In the genomic region with DNA sequence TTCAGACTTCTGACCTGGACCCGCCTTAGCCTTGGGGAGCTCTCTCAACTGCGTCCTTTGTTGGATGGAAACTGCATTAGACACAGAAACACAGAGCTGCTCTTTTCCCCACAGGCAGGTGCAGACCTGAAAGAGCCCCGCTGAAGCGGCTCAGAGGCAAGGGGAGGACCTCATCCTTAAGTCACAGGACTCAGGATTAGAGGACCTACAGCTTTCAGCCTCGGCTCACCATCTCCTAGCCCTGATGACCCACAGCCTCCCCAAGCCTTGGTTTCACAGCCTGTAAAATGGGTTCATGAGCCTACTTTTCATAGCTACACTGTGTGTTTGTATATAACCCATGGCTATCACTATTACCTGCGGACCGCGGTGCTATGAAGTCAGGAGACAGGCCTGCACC, we compare ENCODE assay signal across 21 cellular contexts. TPM values are rescaled to one million over a fixed set of nuclear protein-coding genes. Genes with fewer than 3 reads are reported as not detected.
A peak's percentile ranks its signal among the peaks of the same experiment; 100 is the strongest.
DNase-seq lines count a peak whose midpoint lies in the region; ATAC-seq and TF ChIP-seq lines count a peak whose summit lies in the region.
"Had no signal": no experiment of that assay in that cellular context is flagged by ENCODE, and none has a peak within 500 bp of the region (broad histone marks: within the 10 kb centered on the region; RNA-seq: fewer than 3 reads in every experiment).

No MANE protein-coding gene starts in this region.

- H3K27ac ChIP-seq in RWPE2 (ENCODE audit: poor library complexity, severe bottlenecking) (no peak overlapping the region), subcutaneous abdominal adipose tissue (ENCODE audit: low read depth, low read length) (peak overlapping the region; percentile 70)

- H3K9ac ChIP-seq in subcutaneous abdominal adipose tissue (ENCODE audit: low read length in 5 of 5), result no peak overlapping the region

- H3K27ac Mint-ChIP-seq in activated T-cell treated with anti-CD3 and anti-CD28 coated beads, Interleukin-2, amount 50 U/mL, for 72 hours, result no peak overlapping the region
- H3K27ac Mint-ChIP-seq: HFFc6, nephron progenitor cell had no signal

- peaks cover 48% of the 10 kb centered on the region for H3K4me1 Mint-ChIP-seq in activated T-cell treated with anti-CD3 and anti-CD28 coated beads, Interleukin-2, amount 50 U/mL, for 72 hours (ENCODE audit: low read depth)

- H3K4me3 ChIP-seq in RWPE2 (ENCODE audit: severe bottlenecking), result no peak overlapping the region
- H3K4me3 ChIP-seq in subcutaneous abdominal adipose tissue (ENCODE audit: low read depth in 1 of 5, low read length in 5 of 5), result no peak overlapping the region

- peaks cover 16% of the 10 kb centered on the region; the same call in 1 of the 2 replicates for H3K36me3 ChIP-seq in RWPE2 (ENCODE audit: low read depth)
- H3K36me3 ChIP-seq in subcutaneous abdominal adipose tissue (ENCODE audit: control insufficient read depth in 5 of 5, insufficient read depth in 5 of 5, low read length in 5 of 5), result no peaks in the 10 kb centered on the region

- ATAC-seq in RWPE2 (ENCODE audit: low read depth) (no peak), left lobe of liver (no peak)
- no peak for ATAC-seq in activated T-cell treated with anti-CD3 and anti-CD28 coated beads, Interleukin-2, amount 50 U/mL, for 72 hours (replicated peaks in 1 of 2)
- ATAC-seq: left cardiac atrium had no signal

- no peak for TF ChIP-seq CTCF in RWPE2 (IDR thresholded peaks at IDR 0.05; ENCODE audit: poor library complexity, severe bottlenecking)

- H3K27me3 Mint-ChIP-seq in activated T-cell treated with anti-CD3 and anti-CD28 coated beads, Interleukin-2, amount 50 U/mL, for 72 hours (ENCODE audit: low read depth), result no peaks in the 10 kb centered on the region
- H3K27me3 Mint-ChIP-seq: type B pancreatic cell had no signal

- H3K27me3 ChIP-seq in RWPE2 (ENCODE audit: insufficient read depth, poor library complexity, severe bottlenecking) (no peaks in the 10 kb centered on the region), subcutaneous abdominal adipose tissue (ENCODE audit: control insufficient read depth in 5 of 5, insufficient read depth in 4 of 5, low read length in 5 of 5) (no peaks in the 10 kb centered on the region)

- DNase-seq in activated CD8-positive, alpha-beta memory T cell treated with anti-CD3 and anti-CD28 coated beads, Interleukin-2, amount 50 U/mL, for 48 hours, result peak; percentile 25
- no peak for DNase-seq in activated CD8-positive, alpha-beta memory T cell treated with anti-CD3 and anti-CD28 coated beads for 24 hours
- DNase-seq in RWPE2 (ENCODE audit: low spot score) (peak; percentile 29), left lobe of liver (ENCODE audit: low spot score) (peak; percentile 35), NCI-H1105 (lab: John Stamatoyannopoulos, UW) (no peak), mucosa of gallbladder (ENCODE audit: low spot score) (no peak)
- DNase-seq in activated T-cell treated with anti-CD3 and anti-CD28 coated beads, Interleukin-2, amount 50 U/mL, for 72 hours, result no peak
- DNase-seq: activated CD4-positive, alpha-beta T cell treated with anti-CD3 and anti-CD28 coated beads for 1 hour; activated effector memory CD4-positive, alpha-beta T cell treated with anti-CD3 and anti-CD28 coated beads, Interleukin-2, amount 50 U/mL, for 16 hours; central memory CD4-positive, alpha-beta T cell; HFFc6; left cardiac atrium; midbrain; NCI-H1436 treated with DMSO at 0.1 percent for 48 hours; NCI-H2171; NCI-H526; nephron progenitor cell; stimulated activated CD4-positive, alpha-beta T cell treated with anti-CD3 and anti-CD28 coated beads, Interleukin-2, amount 100 ng/mL, for 24 hours; stimulated activated naive CD4-positive, alpha-beta T cell treated with Interleukin-2 at 50 U/mL for 16 hours had no signal

- H3K9me3 Mint-ChIP-seq in activated T-cell treated with anti-CD3 and anti-CD28 coated beads, Interleukin-2, amount 50 U/mL, for 72 hours, result no peaks in the 10 kb centered on the region
- H3K9me3 Mint-ChIP-seq: HFFc6, nephron progenitor cell, type B pancreatic cell had no signal

- peaks cover 2 to 6% of the 10 kb centered on the region in 2 donors for H3K36me3 Mint-ChIP-seq in activated T-cell treated with anti-CD3 and anti-CD28 coated beads, Interleukin-2, amount 50 U/mL, for 72 hours (ENCODE audit: insufficient read depth in 2 of 2)

- H3K9me3 ChIP-seq in RWPE2 (ENCODE audit: severe bottlenecking) (no peaks in the 10 kb centered on the region), subcutaneous abdominal adipose tissue (ENCODE audit: control insufficient read depth in 5 of 5, low read length in 5 of 5) (no peaks in the 10 kb centered on the region)

- H3K4me1 ChIP-seq in RWPE2 (ENCODE audit: insufficient read depth, poor library complexity, severe bottlenecking) (peaks cover 16% of the 10 kb centered on the region), subcutaneous abdominal adipose tissue (ENCODE audit: control insufficient read depth in 5 of 5, insufficient read depth in 5 of 5, low read length in 5 of 5) (peaks cover 3 to 28% (median 14%) of the 10 kb centered on the region in 5 donors)

- no peak overlapping the region for H3K4me3 Mint-ChIP-seq in activated T-cell treated with anti-CD3 and anti-CD28 coated beads, Interleukin-2, amount 50 U/mL, for 72 hours
- H3K4me3 Mint-ChIP-seq: HFFc6, nephron progenitor cell, type B pancreatic cell had no signal

RNA-seq across cellular contexts. Expression of a gene that starts 20.0 kb away (rescaled TPM):
- 6.7 TPM for total RNA-seq in left lobe of liver
- total RNA-seq in mucosa of gallbladder, result 30.2 TPM
- 10 to 100 TPM; 26.6 to 32.3 TPM for total RNA-seq in activated T-cell treated with anti-CD3 and anti-CD28 coated beads, Interleukin-2, amount 50 U/mL, for 72 hours

Comparison
In these comparisons a context has a peak if more than half of its experiments do, and no peak if none do; other contexts are left out.
1. DNase-seq: peak in activated CD8-positive, alpha-beta memory T cell treated with anti-CD3 and anti-CD28 coated beads, Interleukin-2, amount 50 U/mL, for 48 hours (single experiment), RWPE2 (single experiment) and left lobe of liver (single experiment); none in activated CD8-positive, alpha-beta memory T cell treated with anti-CD3 and anti-CD28 coated beads for 24 hours (single experiment), NCI-H1105 (single experiment), mucosa of gallbladder (single experiment) and activated T-cell treated with anti-CD3 and anti-CD28 coated beads, Interleukin-2, amount 50 U/mL, for 72 hours (0 of 2).